2 cellular contexts compared by ENCODE assay signal in the genomic region with DNA sequence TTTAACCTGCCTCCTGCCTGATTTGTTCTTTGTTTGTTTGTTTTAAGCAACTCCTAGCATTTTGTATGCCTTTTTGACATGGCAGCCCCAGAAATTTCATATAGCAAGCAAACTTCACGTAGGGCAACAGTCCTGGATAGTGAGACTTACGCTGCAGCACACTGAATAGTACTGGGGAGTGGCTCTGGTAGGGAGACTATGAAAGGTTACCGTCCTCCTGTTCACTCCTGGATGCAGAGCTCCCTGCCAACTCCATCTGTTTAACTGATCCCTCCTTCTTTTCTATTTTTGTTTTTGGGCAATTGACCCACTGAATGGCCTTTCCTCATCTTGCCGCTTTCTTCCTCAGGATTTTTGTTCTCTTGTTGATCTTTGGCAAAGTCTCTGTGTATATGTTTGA.
TF ChIP-seq lines count a peak whose summit lies in the region.

No MANE protein-coding gene starts in this region.

TF ChIP-seq in GM23338, 12 proteins besides CTCF, POLR2A, EP300 and RAD21 (continued from another document):
- TF ChIP-seq ETS1 (IDR thresholded peaks at IDR 0.05): no peak
- TF ChIP-seq, protein P1, sequence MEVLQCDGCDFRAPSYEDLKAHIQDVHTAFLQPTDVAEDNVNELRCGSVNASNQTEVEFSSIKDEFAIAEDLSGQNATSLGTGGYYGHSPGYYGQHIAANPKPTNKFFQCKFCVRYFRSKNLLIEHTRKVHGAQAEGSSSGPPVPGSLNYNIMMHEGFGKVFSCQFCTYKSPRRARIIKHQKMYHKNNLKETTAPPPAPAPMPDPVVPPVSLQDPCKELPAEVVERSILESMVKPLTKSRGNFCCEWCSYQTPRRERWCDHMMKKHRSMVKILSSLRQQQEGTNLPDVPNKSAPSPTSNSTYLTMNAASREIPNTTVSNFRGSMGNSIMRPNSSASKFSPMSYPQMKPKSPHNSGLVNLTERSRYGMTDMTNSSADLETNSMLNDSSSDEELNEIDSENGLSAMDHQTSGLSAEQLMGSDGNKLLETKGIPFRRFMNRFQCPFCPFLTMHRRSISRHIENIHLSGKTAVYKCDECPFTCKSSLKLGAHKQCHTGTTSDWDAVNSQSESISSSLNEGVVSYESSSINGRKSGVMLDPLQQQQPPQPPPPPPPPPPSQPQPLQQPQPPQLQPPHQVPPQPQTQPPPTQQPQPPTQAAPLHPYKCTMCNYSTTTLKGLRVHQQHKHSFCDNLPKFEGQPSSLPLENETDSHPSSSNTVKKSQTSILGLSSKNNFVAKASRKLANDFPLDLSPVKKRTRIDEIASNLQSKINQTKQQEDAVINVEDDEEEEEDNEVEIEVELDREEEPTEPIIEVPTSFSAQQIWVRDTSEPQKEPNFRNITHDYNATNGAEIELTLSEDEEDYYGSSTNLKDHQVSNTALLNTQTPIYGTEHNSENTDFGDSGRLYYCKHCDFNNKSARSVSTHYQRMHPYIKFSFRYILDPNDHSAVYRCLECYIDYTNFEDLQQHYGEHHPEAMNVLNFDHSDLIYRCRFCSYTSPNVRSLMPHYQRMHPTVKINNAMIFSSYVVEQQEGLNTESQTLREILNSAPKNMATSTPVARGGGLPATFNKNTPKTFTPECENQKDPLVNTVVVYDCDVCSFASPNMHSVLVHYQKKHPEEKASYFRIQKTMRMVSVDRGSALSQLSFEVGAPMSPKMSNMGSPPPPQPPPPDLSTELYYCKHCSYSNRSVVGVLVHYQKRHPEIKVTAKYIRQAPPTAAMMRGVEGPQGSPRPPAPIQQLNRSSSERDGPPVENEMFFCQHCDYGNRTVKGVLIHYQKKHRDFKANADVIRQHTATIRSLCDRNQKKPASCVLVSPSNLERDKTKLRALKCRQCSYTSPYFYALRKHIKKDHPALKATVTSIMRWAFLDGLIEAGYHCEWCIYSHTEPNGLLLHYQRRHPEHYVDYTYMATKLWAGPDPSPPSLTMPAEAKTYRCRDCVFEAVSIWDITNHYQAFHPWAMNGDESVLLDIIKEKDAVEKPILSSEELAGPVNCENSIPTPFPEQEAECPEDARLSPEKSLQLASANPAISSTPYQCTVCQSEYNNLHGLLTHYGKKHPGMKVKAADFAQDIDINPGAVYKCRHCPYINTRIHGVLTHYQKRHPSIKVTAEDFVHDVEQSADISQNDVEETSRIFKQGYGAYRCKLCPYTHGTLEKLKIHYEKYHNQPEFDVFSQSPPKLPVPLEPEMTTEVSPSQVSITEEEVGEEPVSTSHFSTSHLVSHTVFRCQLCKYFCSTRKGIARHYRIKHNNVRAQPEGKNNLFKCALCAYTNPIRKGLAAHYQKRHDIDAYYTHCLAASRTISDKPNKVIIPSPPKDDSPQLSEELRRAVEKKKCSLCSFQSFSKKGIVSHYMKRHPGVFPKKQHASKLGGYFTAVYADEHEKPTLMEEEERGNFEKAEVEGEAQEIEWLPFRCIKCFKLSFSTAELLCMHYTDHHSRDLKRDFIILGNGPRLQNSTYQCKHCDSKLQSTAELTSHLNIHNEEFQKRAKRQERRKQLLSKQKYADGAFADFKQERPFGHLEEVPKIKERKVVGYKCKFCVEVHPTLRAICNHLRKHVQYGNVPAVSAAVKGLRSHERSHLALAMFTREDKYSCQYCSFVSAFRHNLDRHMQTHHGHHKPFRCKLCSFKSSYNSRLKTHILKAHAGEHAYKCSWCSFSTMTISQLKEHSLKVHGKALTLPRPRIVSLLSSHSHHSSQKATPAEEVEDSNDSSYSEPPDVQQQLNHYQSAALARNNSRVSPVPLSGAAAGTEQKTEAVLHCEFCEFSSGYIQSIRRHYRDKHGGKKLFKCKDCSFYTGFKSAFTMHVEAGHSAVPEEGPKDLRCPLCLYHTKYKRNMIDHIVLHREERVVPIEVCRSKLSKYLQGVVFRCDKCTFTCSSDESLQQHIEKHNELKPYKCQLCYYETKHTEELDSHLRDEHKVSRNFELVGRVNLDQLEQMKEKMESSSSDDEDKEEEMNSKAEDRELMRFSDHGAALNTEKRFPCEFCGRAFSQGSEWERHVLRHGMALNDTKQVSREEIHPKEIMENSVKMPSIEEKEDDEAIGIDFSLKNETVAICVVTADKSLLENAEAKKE (CRISPR knock-in tag; IDR thresholded peaks at IDR 0.05): no peak
- TF ChIP-seq ZNF331 (CRISPR knock-in tag; IDR thresholded peaks at IDR 0.05; ENCODE audit: low read depth): no peak
- TF ChIP-seq NANOG (IDR thresholded peaks at IDR 0.05; ENCODE audit: borderline replicate concordance): no peak
- TF ChIP-seq EZH2phosphoT487 (IDR thresholded peaks at IDR 0.05; ENCODE audit: unreplicated experiment): no peak
- TF ChIP-seq POLR2AphosphoS5 (IDR thresholded peaks at IDR 0.05; ENCODE audit: low read depth): no peak
- no peak for TF ChIP-seq ZNF114 (CRISPR knock-in tag; IDR thresholded peaks at IDR 0.05)
- TF ChIP-seq CREB1 (CRISPR knock-in tag; IDR thresholded peaks at IDR 0.05; ENCODE audit: low read depth): no peak
- TF ChIP-seq, protein P2, sequence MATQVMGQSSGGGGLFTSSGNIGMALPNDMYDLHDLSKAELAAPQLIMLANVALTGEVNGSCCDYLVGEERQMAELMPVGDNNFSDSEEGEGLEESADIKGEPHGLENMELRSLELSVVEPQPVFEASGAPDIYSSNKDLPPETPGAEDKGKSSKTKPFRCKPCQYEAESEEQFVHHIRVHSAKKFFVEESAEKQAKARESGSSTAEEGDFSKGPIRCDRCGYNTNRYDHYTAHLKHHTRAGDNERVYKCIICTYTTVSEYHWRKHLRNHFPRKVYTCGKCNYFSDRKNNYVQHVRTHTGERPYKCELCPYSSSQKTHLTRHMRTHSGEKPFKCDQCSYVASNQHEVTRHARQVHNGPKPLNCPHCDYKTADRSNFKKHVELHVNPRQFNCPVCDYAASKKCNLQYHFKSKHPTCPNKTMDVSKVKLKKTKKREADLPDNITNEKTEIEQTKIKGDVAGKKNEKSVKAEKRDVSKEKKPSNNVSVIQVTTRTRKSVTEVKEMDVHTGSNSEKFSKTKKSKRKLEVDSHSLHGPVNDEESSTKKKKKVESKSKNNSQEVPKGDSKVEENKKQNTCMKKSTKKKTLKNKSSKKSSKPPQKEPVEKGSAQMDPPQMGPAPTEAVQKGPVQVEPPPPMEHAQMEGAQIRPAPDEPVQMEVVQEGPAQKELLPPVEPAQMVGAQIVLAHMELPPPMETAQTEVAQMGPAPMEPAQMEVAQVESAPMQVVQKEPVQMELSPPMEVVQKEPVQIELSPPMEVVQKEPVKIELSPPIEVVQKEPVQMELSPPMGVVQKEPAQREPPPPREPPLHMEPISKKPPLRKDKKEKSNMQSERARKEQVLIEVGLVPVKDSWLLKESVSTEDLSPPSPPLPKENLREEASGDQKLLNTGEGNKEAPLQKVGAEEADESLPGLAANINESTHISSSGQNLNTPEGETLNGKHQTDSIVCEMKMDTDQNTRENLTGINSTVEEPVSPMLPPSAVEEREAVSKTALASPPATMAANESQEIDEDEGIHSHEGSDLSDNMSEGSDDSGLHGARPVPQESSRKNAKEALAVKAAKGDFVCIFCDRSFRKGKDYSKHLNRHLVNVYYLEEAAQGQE (IDR thresholded peaks at IDR 0.05; ENCODE audit: unreplicated experiment): no peak
- TF ChIP-seq STAT1 (IDR thresholded peaks at IDR 0.05; ENCODE audit: unreplicated experiment): no peak

TF ChIP-seq in K562, 482 proteins besides CTCF, POLR2A, EP300 and RAD21 (continued from another document):
- TF ChIP-seq ZNF512 (tag; IDR thresholded peaks at IDR 0.05) (peak; percentile 34; the same call in 1 of the 2 replicates), ZBTB11 (CRISPR knock-in tag; IDR thresholded peaks at IDR 0.05) (no peak), SRSF1 (IDR thresholded peaks at IDR 0.05; ENCODE audit: low read depth, low read length) (no peak), CBX8 (IDR thresholded peaks at IDR 0.05; ENCODE audit: borderline replicate concordance, extremely low read depth, low read depth, low read length, poor library complexity, severe bottlenecking) (peak; percentile 32)
